In the genomic region with DNA sequence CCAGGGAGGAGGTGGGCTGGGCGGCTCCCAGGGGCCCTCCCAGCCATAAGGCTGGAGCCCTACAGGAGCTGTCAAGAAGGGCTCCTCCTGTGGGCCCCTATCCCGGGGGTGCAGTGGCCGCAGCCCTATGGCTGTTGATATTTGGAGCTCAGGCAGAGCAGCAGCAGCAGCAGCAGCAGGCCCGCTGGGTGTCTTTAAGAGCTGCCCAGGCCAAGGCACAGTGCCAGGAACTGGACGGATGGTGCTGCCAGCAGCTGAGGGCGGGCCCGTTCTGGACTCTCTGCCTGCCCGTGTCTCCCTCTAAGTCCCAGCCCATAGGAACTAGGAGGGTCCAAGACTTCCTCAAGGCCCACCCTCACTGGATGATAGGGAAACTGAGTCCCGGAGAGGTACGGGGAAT, we compare ENCODE assay signal across 13 cellular contexts. TPM values are rescaled to one million over a fixed set of nuclear protein-coding genes. Genes with fewer than 3 reads are reported as not detected.
DNase-seq lines count a peak whose midpoint lies in the region; ATAC-seq and TF ChIP-seq lines count a peak whose summit lies in the region.
"Had no signal": no experiment of that assay in that cellular context is flagged by ENCODE, and none has a peak within 500 bp of the region (broad histone marks: within the 10 kb centered on the region; RNA-seq: fewer than 3 reads in every experiment).

No MANE protein-coding gene starts in this region.

- peaks cover 10% of the 10 kb centered on the region for H3K4me1 Mint-ChIP-seq in activated T-cell treated with anti-CD3 and anti-CD28 coated beads, Interleukin-2, amount 50 U/mL, for 24 hours (ENCODE audit: low read depth)
- peaks cover 12% of the 10 kb centered on the region for H3K4me1 Mint-ChIP-seq in stimulated activated memory B cell treated with anti-CD40 and anti-IgM and Interleukin-4, amounts not matched to agents 10 μg/mL and 1 μg/mL and 100 μg/mL, for 72 hours

- H3K27me3 Mint-ChIP-seq in activated T-cell treated with anti-CD3 and anti-CD28 coated beads, Interleukin-2, amount 50 U/mL, for 24 hours: peaks cover 6% of the 10 kb centered on the region
- peaks cover 14% of the 10 kb centered on the region for H3K27me3 Mint-ChIP-seq in stimulated activated memory B cell treated with anti-CD40 and anti-IgM and Interleukin-4, amounts not matched to agents 10 μg/mL and 1 μg/mL and 100 μg/mL, for 72 hours

- H3K27me3 ChIP-seq in osteoblast (ENCODE audit: insufficient read depth, low read length): no peaks in the 10 kb centered on the region
- H3K27me3 ChIP-seq: foreskin keratinocyte had no signal

- H3K27ac ChIP-seq in osteoblast (ENCODE audit: low read depth, low read length): peak overlapping the region; percentile 24
- H3K27ac ChIP-seq: foreskin keratinocyte had no signal

- peaks cover 58% of the 10 kb centered on the region for H3K4me1 ChIP-seq in osteoblast (ENCODE audit: insufficient read depth, low read length)

- H3K36me3 ChIP-seq in osteoblast (ENCODE audit: insufficient read depth, low read length): peaks cover 31% of the 10 kb centered on the region

- peak overlapping the region; percentile 60 for H3K4me2 ChIP-seq in osteoblast (ENCODE audit: insufficient read depth, low read length)

- ATAC-seq in Right ventricle myocardium inferior (peak; percentile 44), HG03025 (IDR thresholded peaks at IDR 0.05; ENCODE audit: low FRiP score, unreplicated experiment) (no peak)
- no peak for ATAC-seq in stimulated activated memory B cell treated with anti-CD40 and anti-IgM and Interleukin-4, amounts not matched to agents 10 μg/mL and 1 μg/mL and 100 μg/mL, for 72 hours

- H3K36me3 Mint-ChIP-seq in activated T-cell treated with anti-CD3 and anti-CD28 coated beads, Interleukin-2, amount 50 U/mL, for 24 hours (ENCODE audit: low read depth): no peaks in the 10 kb centered on the region
- no peaks in the 10 kb centered on the region for H3K36me3 Mint-ChIP-seq in stimulated activated memory B cell treated with anti-CD40 and anti-IgM and Interleukin-4, amounts not matched to agents 10 μg/mL and 1 μg/mL and 100 μg/mL, for 72 hours

- no peak overlapping the region for H3K27ac Mint-ChIP-seq in activated T-cell treated with anti-CD3 and anti-CD28 coated beads, Interleukin-2, amount 50 U/mL, for 24 hours
- no peak overlapping the region for H3K27ac Mint-ChIP-seq in stimulated activated memory B cell treated with anti-CD40 and anti-IgM and Interleukin-4, amounts not matched to agents 10 μg/mL and 1 μg/mL and 100 μg/mL, for 72 hours

- no peak for TF ChIP-seq CTCF in osteoblast (IDR thresholded peaks at IDR 0.05; ENCODE audit: extremely low read depth, low read depth, low read length)

- no peaks in the 10 kb centered on the region for H3K9me3 ChIP-seq in osteoblast (ENCODE audit: low read depth, low read length)

- peaks cover 15% of the 10 kb centered on the region for H4K20me1 ChIP-seq in osteoblast (ENCODE audit: insufficient read depth, low read length)

- no peak overlapping the region for H3K4me3 Mint-ChIP-seq in activated T-cell treated with anti-CD3 and anti-CD28 coated beads, Interleukin-2, amount 50 U/mL, for 24 hours
- H3K4me3 Mint-ChIP-seq in stimulated activated memory B cell treated with anti-CD40 and anti-IgM and Interleukin-4, amounts not matched to agents 10 μg/mL and 1 μg/mL and 100 μg/mL, for 72 hours: no peak overlapping the region
- H3K4me3 Mint-ChIP-seq: neural crest cell had no signal

- peaks cover 34% of the 10 kb centered on the region for H3K79me2 ChIP-seq in osteoblast (ENCODE audit: insufficient read depth, low read length)

- peak overlapping the region; percentile 53 for H3K4me3 ChIP-seq in osteoblast (ENCODE audit: insufficient read depth, low read length)

- H3K9me3 Mint-ChIP-seq in activated T-cell treated with anti-CD3 and anti-CD28 coated beads, Interleukin-2, amount 50 U/mL, for 24 hours: no peaks in the 10 kb centered on the region
- H3K9me3 Mint-ChIP-seq in stimulated activated memory B cell treated with anti-CD40 and anti-IgM and Interleukin-4, amounts not matched to agents 10 μg/mL and 1 μg/mL and 100 μg/mL, for 72 hours: no peaks in the 10 kb centered on the region
- H3K9me3 Mint-ChIP-seq: neural crest cell had no signal

- DNase-seq in A172 (ENCODE audit: low spot score): peak; percentile 71
- peak in 55 of 58 donors; percentile 7 to 91 (median 73) for DNase-seq in anterior cingulate cortex (lab: John Stamatoyannopoulos, UW)
- DNase-seq in Right ventricle myocardium inferior (ENCODE audit: missing footprints): peak; percentile 88
- DNase-seq in osteoblast (ENCODE audit: insufficient read length, low spot score, missing footprints): peak; percentile 98
- DNase-seq in NCI-H128 (lab: John Stamatoyannopoulos, UW; ENCODE audit: unreplicated experiment): no peak
- DNase-seq in activated T-cell treated with anti-CD3 and anti-CD28 coated beads, Interleukin-2, amount 50 U/mL, for 24 hours: no peak
- DNase-seq: activated naive CD4-positive, alpha-beta T cell treated with Interleukin-2 at 50 U/mL for 16 hours; KBM-7; OCI-M1 had no signal

- intact Hi-C loops in Right ventricle myocardium inferior (cut with DNase I): no loop called here

- H2AFZ ChIP-seq in osteoblast (ENCODE audit: low read length): no peak overlapping the region

RNA-seq across cellular contexts. Expression of a gene that starts 3.6 kb away (rescaled TPM):
- 151 and 173 TPM in 2 replicates for total RNA-seq in A172 (2014; rRNA removed; shearing (Covaris generic))
- total RNA-seq in Right ventricle myocardium inferior (880 TPM), osteoblast (100 and 106 TPM in 2 replicates)

RNA-seq across cellular contexts. Expression of a gene that starts 19.4 kb away (rescaled TPM):
- total RNA-seq in A172 (2014; rRNA removed; shearing (Covaris generic)): 35.4 and 49.5 TPM in 2 replicates
- 131 TPM for total RNA-seq in Right ventricle myocardium inferior
- total RNA-seq in osteoblast: 60.8 and 87.5 TPM in 2 replicates

RNA-seq across cellular contexts. Expression of a gene that starts 25.5 kb away (rescaled TPM):
- total RNA-seq in A172 (2014; rRNA removed; shearing (Covaris generic)): 40.6 and 61.6 TPM in 2 replicates
- total RNA-seq in Right ventricle myocardium inferior (43.3 TPM), osteoblast (52.7 and 53.2 TPM in 2 replicates)

RNA-seq across cellular contexts. Expression of a gene that starts 43.0 kb away (rescaled TPM):
- 32.7 and 38.3 TPM in 2 replicates for total RNA-seq in A172 (2014; rRNA removed; shearing (Covaris generic))
- 21.9 TPM for total RNA-seq in Right ventricle myocardium inferior
- total RNA-seq in osteoblast: 29.5 and 33.7 TPM in 2 replicates

RNA-seq across cellular contexts. Expression of a gene that starts 56.7 kb away (rescaled TPM):
- total RNA-seq in A172 (2014; rRNA removed; shearing (Covaris generic)): 1.6 and 3.4 TPM in 2 replicates
- total RNA-seq in Right ventricle myocardium inferior (not detected), osteoblast (2.2 and 3.5 TPM in 2 replicates)

Comparison
In these comparisons a context has a peak if more than half of its experiments do, and no peak if none do; other contexts are left out.
1. DNase-seq: peak in A172 (single experiment), anterior cingulate cortex (55 of 58), Right ventricle myocardium inferior (single experiment) and osteoblast (single experiment); none in NCI-H128 (single experiment) and activated T-cell treated with anti-CD3 and anti-CD28 coated beads, Interleukin-2, amount 50 U/mL, for 24 hours (single experiment).